26 cellular contexts compared by ENCODE assay signal in genomic region chr6:122657601-122658000, GRCh38. TPM values are rescaled to one million over a fixed set of nuclear protein-coding genes. Genes with fewer than 3 reads are reported as not detected.
DNase-seq lines count a peak whose midpoint lies in the region; ATAC-seq, FAIRE-seq and TF ChIP-seq lines count a peak whose summit lies in the region.
"Had no signal": no experiment of that assay in that cellular context is flagged by ENCODE, and none has a peak within 500 bp of the region (broad histone marks: within the 10 kb centered on the region; RNA-seq: fewer than 3 reads in every experiment).

No MANE protein-coding gene starts in this region.

- intact Hi-C loops in CD8-positive, alpha-beta T cell (cut with DNase I, micrococcal nuclease) = no loop called here

- POLR2A ChIA-PET in CD8-positive, alpha-beta T cell (lab: Charles Lee) = no interaction called here

- H3K9me3 Mint-ChIP-seq in astrocyte (ENCODE audit: unreplicated experiment) = no peaks in the 10 kb centered on the region
- no peaks in the 10 kb centered on the region for H3K9me3 Mint-ChIP-seq in CD8-positive, alpha-beta T cell
- H3K9me3 Mint-ChIP-seq: activated CD4-positive, alpha-beta memory T cell treated with anti-CD3 and anti-CD28 coated beads for 36 hours; activated naive CD4-positive, alpha-beta T cell treated with anti-CD3 and anti-CD28 coated beads for 36 hours; naive thymus-derived CD4-positive, alpha-beta T cell; stimulated activated memory B cell treated with anti-CD40 and anti-IgM and Interleukin-4, amounts not matched to agents 10 μg/mL and 1 μg/mL and 100 μg/mL, for 72 hours had no signal

- H3K27me3 Mint-ChIP-seq in astrocyte (ENCODE audit: low read depth, unreplicated experiment) = no peaks in the 10 kb centered on the region
- H3K27me3 Mint-ChIP-seq in CD8-positive, alpha-beta T cell (ENCODE audit: low read depth) = no peaks in the 10 kb centered on the region
- H3K27me3 Mint-ChIP-seq: activated CD4-positive, alpha-beta memory T cell treated with anti-CD3 and anti-CD28 coated beads for 36 hours; stimulated activated memory B cell treated with anti-CD40 and anti-IgM and Interleukin-4, amounts not matched to agents 10 μg/mL and 1 μg/mL and 100 μg/mL, for 72 hours had no signal

- H3F3A ChIP-seq in MM.1S (ENCODE audit: insufficient read depth, low read length) = no peaks in the 10 kb centered on the region

- H3K27ac ChIP-seq in astrocyte (ENCODE audit: low read depth, low read length) (no peak overlapping the region), hepatocyte (peak overlapping the region; percentile 0), small intestine (ENCODE audit: low read depth in 1 of 2, low read length in 1 of 2) (no peak overlapping the region), MM.1S (ENCODE audit: low read length) (no peak overlapping the region)
- no peak overlapping the region for H3K27ac ChIP-seq in CD8-positive, alpha-beta T cell (ENCODE audit: low read depth, low read length)
- H3K27ac ChIP-seq: BLaER1, prostate gland, transverse colon had no signal

- H3K9me3 ChIP-seq in astrocyte (ENCODE audit: insufficient read depth, low read depth, low read length) (no peaks in the 10 kb centered on the region), hepatocyte (ENCODE audit: low read depth) (no peaks in the 10 kb centered on the region), small intestine (ENCODE audit: control insufficient read depth, low read depth) (no peaks in the 10 kb centered on the region), MM.1S (replicated peaks; ENCODE audit: insufficient read depth, low read length) (no peaks in the 10 kb centered on the region)
- H3K9me3 ChIP-seq in CD8-positive, alpha-beta T cell (ENCODE audit: low read length) = no peaks in the 10 kb centered on the region
- H3K9me3 ChIP-seq: BLaER1, prostate gland, SK-N-SH, transverse colon had no signal

- no peak for TF ChIP-seq CTCF in astrocyte (IDR thresholded peaks at IDR 0.05; ENCODE audit: insufficient read depth, low read depth, low read length)
- no peak for TF ChIP-seq CTCF in hepatocyte (IDR thresholded peaks at IDR 0.05; ENCODE audit: poor library complexity)
- TF ChIP-seq CTCF in CD8-positive, alpha-beta T cell (IDR thresholded peaks at IDR 0.05) = no peak
- TF ChIP-seq CTCF in MM.1S (IDR thresholded peaks at IDR 0.05; ENCODE audit: low read length) = no peak

- peaks cover 15% of the 10 kb centered on the region for H3K4me1 Mint-ChIP-seq in astrocyte (ENCODE audit: low read depth, unreplicated experiment)
- no peaks in the 10 kb centered on the region for H3K4me1 Mint-ChIP-seq in CD8-positive, alpha-beta T cell (ENCODE audit: low read depth)
- H3K4me1 Mint-ChIP-seq: naive thymus-derived CD4-positive, alpha-beta T cell; stimulated activated memory B cell treated with anti-CD40 and anti-IgM and Interleukin-4, amounts not matched to agents 10 μg/mL and 1 μg/mL and 100 μg/mL, for 72 hours had no signal

- H3K4me3 ChIP-seq in astrocyte (ENCODE audit: insufficient read depth, low read depth, low read length) (no peak overlapping the region), hepatocyte (no peak overlapping the region), small intestine (ENCODE audit: low read depth in 1 of 2, low read length in 2 of 2) (no peak overlapping the region), MM.1S (ENCODE audit: low read length) (no peak overlapping the region)
- H3K4me3 ChIP-seq in CD8-positive, alpha-beta T cell (ENCODE audit: low read depth, low read length) = no peak overlapping the region
- H3K4me3 ChIP-seq: BLaER1, prostate gland, transverse colon had no signal

- H3K4me2 ChIP-seq in astrocyte (ENCODE audit: low read length) (no peak overlapping the region), hepatocyte (peak overlapping the region; percentile 3), MM.1S (ENCODE audit: low read depth, low read length) (no peak overlapping the region)
- H3K4me2 ChIP-seq: BLaER1, SK-N-SH had no signal

- peaks cover 18% of the 10 kb centered on the region for H3K4me1 ChIP-seq in astrocyte (ENCODE audit: insufficient read depth, low read length)
- peaks cover 14% of the 10 kb centered on the region for H3K4me1 ChIP-seq in hepatocyte (ENCODE audit: insufficient read depth)
- H3K4me1 ChIP-seq in small intestine (ENCODE audit: control insufficient read depth in 2 of 2, insufficient read depth in 1 of 2, low read depth in 1 of 2, low read length in 1 of 2) = no peaks in the 10 kb centered on the region
- no peaks in the 10 kb centered on the region for H3K4me1 ChIP-seq in CD8-positive, alpha-beta T cell (ENCODE audit: insufficient read depth, low read length)
- no peaks in the 10 kb centered on the region for H3K4me1 ChIP-seq in MM.1S (ENCODE audit: low read length)
- H3K4me1 ChIP-seq: BLaER1, prostate gland had no signal

- FAIRE-seq in astrocyte (lab: Jason Lieb, UNC) (no peak), small intestine (lab: Jason Lieb, UNC) (no peak)
- FAIRE-seq: bronchial epithelial cell, G401.6, keratinocyte had no signal

- H2AFZ ChIP-seq in astrocyte (ENCODE audit: low read depth, low read length) (no peak overlapping the region), hepatocyte (no peak overlapping the region), MM.1S (ENCODE audit: low read length) (no peak overlapping the region)

- H3K79me2 ChIP-seq in astrocyte (ENCODE audit: insufficient read depth, low read length) = no peaks in the 10 kb centered on the region
- H3K79me2 ChIP-seq in hepatocyte = peaks cover 6% of the 10 kb centered on the region
- H3K79me2 ChIP-seq in MM.1S (ENCODE audit: low read length) = no peaks in the 10 kb centered on the region

- DNase-seq in HS-5 (ENCODE audit: low read depth) (peak; percentile 4), astrocyte (ENCODE audit: low read depth) (peak; percentile 66), hepatocyte (ENCODE audit: low spot score) (no peak), small intestine (peak; percentile 50), amniotic stem cell (lab: John Stamatoyannopoulos, UW) (no peak), MM.1S (no peak)
- no peak for DNase-seq in CD8-positive, alpha-beta T cell
- DNase-seq: activated CD4-positive, alpha-beta memory T cell treated with anti-CD3 and anti-CD28 coated beads for 36 hours; activated CD4-positive, alpha-beta T cell treated with anti-CD3 and anti-CD28 coated beads for 1 hour; activated CD8-positive, alpha-beta memory T cell treated with anti-CD3 and anti-CD28 coated beads, Interleukin-2, amount 50 U/mL, for 4 hours; activated naive CD4-positive, alpha-beta T cell treated with anti-CD3 and anti-CD28 coated beads for 36 hours; DMS153; HCEC 1CT; naive thymus-derived CD4-positive, alpha-beta T cell; NCI-H1105 treated with DMSO at 0.1 percent for 48 hours; NCI-H1930; NCI-H524 treated with DMSO at 0.1 percent for 48 hours; SK-N-SH; T-helper 2 cell; transverse colon had no signal

- H3K27ac Mint-ChIP-seq in astrocyte (ENCODE audit: unreplicated experiment) = no peak overlapping the region
- no peak overlapping the region for H3K27ac Mint-ChIP-seq in CD8-positive, alpha-beta T cell
- H3K27ac Mint-ChIP-seq: activated CD4-positive, alpha-beta memory T cell treated with anti-CD3 and anti-CD28 coated beads for 36 hours; activated naive CD4-positive, alpha-beta T cell treated with anti-CD3 and anti-CD28 coated beads for 36 hours; naive thymus-derived CD4-positive, alpha-beta T cell; stimulated activated memory B cell treated with anti-CD40 and anti-IgM and Interleukin-4, amounts not matched to agents 10 μg/mL and 1 μg/mL and 100 μg/mL, for 72 hours had no signal

- H3K9me2 ChIP-seq in hepatocyte (replicated peaks; ENCODE audit: insufficient read depth) (no peaks in the 10 kb centered on the region), MM.1S (replicated peaks; ENCODE audit: insufficient read depth, low read length) (no peaks in the 10 kb centered on the region)
- H3K9me2 ChIP-seq: SK-N-SH had no signal

- no peak overlapping the region for H3K4me3 Mint-ChIP-seq in astrocyte (ENCODE audit: unreplicated experiment)
- no peak overlapping the region for H3K4me3 Mint-ChIP-seq in CD8-positive, alpha-beta T cell
- H3K4me3 Mint-ChIP-seq: activated CD4-positive, alpha-beta memory T cell treated with anti-CD3 and anti-CD28 coated beads for 36 hours; activated naive CD4-positive, alpha-beta T cell treated with anti-CD3 and anti-CD28 coated beads for 36 hours; naive thymus-derived CD4-positive, alpha-beta T cell; stimulated activated memory B cell treated with anti-CD40 and anti-IgM and Interleukin-4, amounts not matched to agents 10 μg/mL and 1 μg/mL and 100 μg/mL, for 72 hours had no signal

- H3K9ac ChIP-seq in astrocyte (ENCODE audit: low read length) (no peak overlapping the region), MM.1S (ENCODE audit: low read length) (no peak overlapping the region)
- H3K9ac ChIP-seq: BLaER1, SK-N-SH had no signal

- WGBS in hepatocyte (ENCODE audit: low lambda C conversion rate, missing lambda C conversion rate) = 31% methylated on average over 1 of the region's 1 CpG
- WGBS in small intestine, 3 donors = 17 to 49% (median 26%) methylated on average over 1 of the region's 1 CpG

- H3K36me3 Mint-ChIP-seq in astrocyte (ENCODE audit: low read depth, unreplicated experiment) = peaks cover 3% of the 10 kb centered on the region
- no peaks in the 10 kb centered on the region for H3K36me3 Mint-ChIP-seq in CD8-positive, alpha-beta T cell
- H3K36me3 Mint-ChIP-seq: activated CD4-positive, alpha-beta memory T cell treated with anti-CD3 and anti-CD28 coated beads for 36 hours; naive thymus-derived CD4-positive, alpha-beta T cell; stimulated activated memory B cell treated with anti-CD40 and anti-IgM and Interleukin-4, amounts not matched to agents 10 μg/mL and 1 μg/mL and 100 μg/mL, for 72 hours had no signal

- H3K36me3 ChIP-seq in astrocyte (ENCODE audit: insufficient read depth, low read length) = no peaks in the 10 kb centered on the region
- no peaks in the 10 kb centered on the region for H3K36me3 ChIP-seq in hepatocyte (replicated peaks; ENCODE audit: insufficient read depth, low read depth)
- H3K36me3 ChIP-seq in small intestine (ENCODE audit: control insufficient read depth in 2 of 2, insufficient read depth in 2 of 2, low read length in 2 of 2) = no peaks in the 10 kb centered on the region
- no peaks in the 10 kb centered on the region for H3K36me3 ChIP-seq in CD8-positive, alpha-beta T cell (ENCODE audit: insufficient read depth, low read length)
- H3K36me3 ChIP-seq in MM.1S (replicated peaks; ENCODE audit: insufficient read depth, low read length) = no peaks in the 10 kb centered on the region
- H3K36me3 ChIP-seq: BLaER1, prostate gland, transverse colon had no signal

- CTCF ChIA-PET in CD8-positive, alpha-beta T cell (lab: Charles Lee) = no interaction called here

- no peaks in the 10 kb centered on the region for H3K27me3 ChIP-seq in astrocyte (ENCODE audit: insufficient read depth, low read length)
- no peaks in the 10 kb centered on the region for H3K27me3 ChIP-seq in hepatocyte
- no peaks in the 10 kb centered on the region for H3K27me3 ChIP-seq in small intestine (ENCODE audit: control insufficient read depth in 2 of 2, insufficient read depth in 2 of 2, low read length in 2 of 2)
- H3K27me3 ChIP-seq in CD8-positive, alpha-beta T cell (ENCODE audit: insufficient read depth, low read length) = no peaks in the 10 kb centered on the region
- H3K27me3 ChIP-seq in MM.1S (replicated peaks; ENCODE audit: insufficient read depth, low read length) = no peaks in the 10 kb centered on the region
- H3K27me3 ChIP-seq: BLaER1, transverse colon had no signal

- H4K20me1 ChIP-seq in astrocyte (ENCODE audit: insufficient read depth, low read length) = no peaks in the 10 kb centered on the region
- no peaks in the 10 kb centered on the region for H4K20me1 ChIP-seq in hepatocyte (ENCODE audit: insufficient read depth, poor library complexity, severe bottlenecking)
- H4K20me1 ChIP-seq in MM.1S (ENCODE audit: insufficient read depth, low read length) = no peaks in the 10 kb centered on the region
- H4K20me1 ChIP-seq: BLaER1 had no signal

- ATAC-seq in CD8-positive, alpha-beta T cell = no peak
- ATAC-seq: naive thymus-derived CD4-positive, alpha-beta T cell; stimulated activated memory B cell treated with anti-CD40 and anti-IgM and Interleukin-4, amounts not matched to agents 10 μg/mL and 1 μg/mL and 100 μg/mL, for 72 hours had no signal

RNA-seq across cellular contexts. Expression of gene PKIB, which starts 47.4 kb away (rescaled TPM):
- total RNA-seq in astrocyte = 64.1 and 74.6 TPM in 2 replicates
- total RNA-seq in hepatocyte = 144 and 172 TPM in 2 replicates
- 73.8 and 77.6 TPM in 2 replicates for polyA plus RNA-seq in hepatocyte
- 10 to 100 TPM in 2 of 3 donors, 1 to 10 TPM in 1; 6.5 to 59.5 (median 50.3) TPM for polyA plus RNA-seq in small intestine
- total RNA-seq in CD8-positive, alpha-beta T cell = under 1 TPM in 1 of 2 experiments, not detected in 1; 0.54 TPM

Comparison
In these comparisons a context has a peak if more than half of its experiments do, and no peak if none do; other contexts are left out.
1. DNase-seq: peak in HS-5 (single experiment), astrocyte (single experiment) and small intestine (single experiment); none in hepatocyte (single experiment), amniotic stem cell (single experiment), CD8-positive, alpha-beta T cell (0 of 7) and MM.1S (single experiment).
2. RNA of gene PKIB, which starts 47.4 kb away (total RNA-seq): 144 to 172 TPM in hepatocyte and 64.1 to 74.6 TPM in astrocyte; 0.54 TPM in CD8-positive, alpha-beta T cell; every median in the first group is over 10 times any median in the second.